17 cellular contexts compared by ENCODE assay signal in genomic region chr12:1504304-1505150, GRCh38.
A peak's percentile ranks its signal among the peaks of the same experiment; 100 is the strongest.
DNase-seq lines count a peak whose midpoint lies in the region; ATAC-seq and TF ChIP-seq lines count a peak whose summit lies in the region.
"Had no signal": no experiment of that assay in that cellular context is flagged by ENCODE, and none has a peak within 500 bp of the region (broad histone marks: within the 10 kb centered on the region; RNA-seq: fewer than 3 reads in every experiment).

No MANE protein-coding gene starts in this region.

- H3K4me3 Mint-ChIP-seq in CD14-positive monocyte, result peak overlapping the region; percentile 83 to 97

- no peaks in the 10 kb centered on the region for H3K4me1 ChIP-seq in left lung
- H3K4me1 ChIP-seq: Caco-2 had no signal

- DNase-seq in CD14-positive monocyte (ENCODE audit: low spot score), result no peak
- peak; percentile 48 for DNase-seq in GDM1 (lab: John Stamatoyannopoulos, UW)
- DNase-seq in SKM-1 treated with dmso at 0.1 percent for 144 hours (lab: John Stamatoyannopoulos, UW; ENCODE audit: unreplicated experiment), result peak; percentile 8
- DNase-seq in left lung, result no peak
- DNase-seq in Right ventricle myocardium inferior (ENCODE audit: missing footprints), result no peak
- no peak for DNase-seq in SHP77 treated with DMSO at 0.1 percent for 48 hours (lab: John Stamatoyannopoulos, UW)
- DNase-seq in occipital lobe (lab: John Stamatoyannopoulos, UW), result no peak
- DNase-seq: Caco-2; cerebellar nuclear complex; HCEC 1CT; IMR-90; mesendoderm; NCI-H2029 treated with DMSO at 0.1 percent for 48 hours; stimulated activated CD4-positive, alpha-beta T cell treated with anti-CD3 and anti-CD28 coated beads, Interleukin-1b, Interleukin-23, amount 100 ng/mL, for 48 hours; stimulated activated naive CD4-positive, alpha-beta T cell had no signal

- peaks cover 15% of the 10 kb centered on the region for H3K4me1 Mint-ChIP-seq in CD14-positive monocyte

- intact Hi-C loops in CD14-positive monocyte (cut with micrococcal nuclease) (no loop called here), left lung (cut with DNase I) (no loop called here), Right ventricle myocardium inferior (cut with DNase I) (no loop called here)

- no peaks in the 10 kb centered on the region for H3K9me3 ChIP-seq in left lung
- H3K9me3 ChIP-seq: Caco-2 had no signal

- H3K27me3 Mint-ChIP-seq in CD14-positive monocyte (ENCODE audit: low read depth in 3 of 3), result peaks cover 26 to 48% (median 33%) of the 10 kb centered on the region in 3 donors

- H3K36me3 Mint-ChIP-seq in CD14-positive monocyte, result no peaks in the 10 kb centered on the region

- peak; percentile 53 for ATAC-seq in left lung
- no peak for ATAC-seq in Right ventricle myocardium inferior
- no peak for ATAC-seq in HG03097 (IDR thresholded peaks at IDR 0.05; ENCODE audit: low FRiP score, unreplicated experiment)
- ATAC-seq: esophagus mucosa had no signal

- peaks cover 0 to 13% of the 10 kb centered on the region in 2 donors for H3K27me3 ChIP-seq in left lung

- H3K4me3 ChIP-seq in left lung, result no peak overlapping the region

- H3K36me3 ChIP-seq in left lung, result no peaks in the 10 kb centered on the region

- H3K9me3 Mint-ChIP-seq in CD14-positive monocyte, result peaks cover 0 to 7% (median 0%) of the 10 kb centered on the region in 7 donors

- H3K27ac ChIP-seq in left lung, result no peak overlapping the region

- peak overlapping the region in 5 of 7 donors; percentile 12 to 87 (median 29) for H3K27ac Mint-ChIP-seq in CD14-positive monocyte

- TF ChIP-seq CTCF in CD14-positive monocyte (IDR thresholded peaks at IDR 0.05) (no peak), left lung (IDR thresholded peaks at IDR 0.05) (no peak)

Comparison
In these comparisons a context has a peak if more than half of its experiments do, and no peak if none do; other contexts are left out.
1. DNase-seq: peak in GDM1 (single experiment) and SKM-1 treated with dmso at 0.1 percent for 144 hours (single experiment); none in CD14-positive monocyte (single experiment), left lung (0 of 2), Right ventricle myocardium inferior (single experiment), SHP77 treated with DMSO at 0.1 percent for 48 hours (single experiment) and occipital lobe (single experiment).